ENCODE assay signal across 8 cellular contexts in genomic region chr10:15427836-15428414, GRCh38. TPM values are rescaled to one million over a fixed set of nuclear protein-coding genes. Genes with fewer than 3 reads are reported as not detected.
DNase-seq lines count a peak whose midpoint lies in the region; ATAC-seq and TF ChIP-seq lines count a peak whose summit lies in the region.

No MANE protein-coding gene starts in this region.

- H3K27me3 ChIP-seq in kidney epithelial cell (ENCODE audit: control insufficient read depth, insufficient read depth, low read length), result no peaks in the 10 kb centered on the region

- no peaks in the 10 kb centered on the region for H3K36me3 Mint-ChIP-seq in Calu3 (ENCODE audit: insufficient read depth, unreplicated experiment)
- H3K36me3 Mint-ChIP-seq in WTC11, result no peaks in the 10 kb centered on the region

- no peak for DNase-seq in Calu3
- DNase-seq in KBM-7, result peak; percentile 52
- DNase-seq in WTC11 (ENCODE audit: low spot score), result no peak
- no peak for DNase-seq in kidney epithelial cell (ENCODE audit: low read depth)
- DNase-seq in stimulated activated CD4-positive, alpha-beta T cell treated with anti-CD3 and anti-CD28 coated beads, Interleukin-4, amount 100 ng/mL, for 1 hour, result no peak

- in situ Hi-C loops in KBM-7 (cut with MboI; ENCODE audit: low pct_unique_long_range_greater_than_20kb, low sequenced_read_pairs), result no loop called here

- POLR2A ChIA-PET in WTC11 (lab: Charles Lee), result no interaction called here

- TF ChIP-seq CTCF in Calu3 (IDR thresholded peaks at IDR 0.05; ENCODE audit: unreplicated experiment) (peak; percentile 19), WTC11 (IDR thresholded peaks at IDR 0.05) (peak; percentile 20; the same call in 1 of the 2 replicates), kidney epithelial cell (IDR thresholded peaks at IDR 0.05; ENCODE audit: insufficient read depth, low read length, poor library complexity, severe bottlenecking) (peak; percentile 52)

- ATAC-seq in WTC11 (peak; percentile 64), GM19452 (IDR thresholded peaks at IDR 0.05; ENCODE audit: unreplicated experiment) (no peak), GM21825 (IDR thresholded peaks at IDR 0.05; ENCODE audit: unreplicated experiment) (no peak), GM19328 (IDR thresholded peaks at IDR 0.05; ENCODE audit: unreplicated experiment) (no peak)

- H3K27ac Mint-ChIP-seq in Calu3 (ENCODE audit: unreplicated experiment) (no peak overlapping the region), WTC11 (no peak overlapping the region)

- H3K4me3 ChIP-seq in kidney epithelial cell (ENCODE audit: low read depth, low read length), result no peak overlapping the region

- peaks cover 19% of the 10 kb centered on the region for H3K27me3 Mint-ChIP-seq in Calu3 (ENCODE audit: unreplicated experiment)
- H3K27me3 Mint-ChIP-seq in WTC11 (ENCODE audit: low read depth), result no peaks in the 10 kb centered on the region

- H3K4me1 Mint-ChIP-seq in Calu3 (ENCODE audit: low read depth, unreplicated experiment), result no peaks in the 10 kb centered on the region
- H3K4me1 Mint-ChIP-seq in WTC11, result no peaks in the 10 kb centered on the region

- H3K36me3 ChIP-seq in kidney epithelial cell (ENCODE audit: control insufficient read depth, insufficient read depth, low read length), result no peaks in the 10 kb centered on the region

- intact Hi-C loops in Calu3 (cut with micrococcal nuclease; ENCODE audit: unreplicated experiment), result no loop called here

- CTCF ChIA-PET in Calu3 (lab: Charles Lee), result no interaction called here
- CTCF ChIA-PET in WTC11 (lab: Charles Lee), result interaction anchor here (1.2 to 2.4 kb wide), 3 partner anchors 11 to 292 kb away, joined by 3 to 10 read pairs (median 8); partner anchors contain the start of gene ITGA8

- no peak overlapping the region for H3K4me3 Mint-ChIP-seq in Calu3 (ENCODE audit: low read depth, unreplicated experiment)
- no peak overlapping the region for H3K4me3 Mint-ChIP-seq in WTC11

- H3K9me3 Mint-ChIP-seq in Calu3 (ENCODE audit: low read depth, unreplicated experiment), result no peaks in the 10 kb centered on the region
- H3K9me3 Mint-ChIP-seq in WTC11, result no peaks in the 10 kb centered on the region

- no TSS peak for BruUV-seq in Calu3 (replicated peaks; lab: Mats Ljungman, UMichigan)

TF ChIP-seq in WTC11, 78 proteins besides CTCF, POLR2A, EP300 and RAD21:
- TF ChIP-seq GRHL2 (CRISPR knock-in tag; IDR thresholded peaks at IDR 0.05; ENCODE audit: insufficient replicate concordance, severe bottlenecking), result no peak
- TF ChIP-seq, protein P1, sequence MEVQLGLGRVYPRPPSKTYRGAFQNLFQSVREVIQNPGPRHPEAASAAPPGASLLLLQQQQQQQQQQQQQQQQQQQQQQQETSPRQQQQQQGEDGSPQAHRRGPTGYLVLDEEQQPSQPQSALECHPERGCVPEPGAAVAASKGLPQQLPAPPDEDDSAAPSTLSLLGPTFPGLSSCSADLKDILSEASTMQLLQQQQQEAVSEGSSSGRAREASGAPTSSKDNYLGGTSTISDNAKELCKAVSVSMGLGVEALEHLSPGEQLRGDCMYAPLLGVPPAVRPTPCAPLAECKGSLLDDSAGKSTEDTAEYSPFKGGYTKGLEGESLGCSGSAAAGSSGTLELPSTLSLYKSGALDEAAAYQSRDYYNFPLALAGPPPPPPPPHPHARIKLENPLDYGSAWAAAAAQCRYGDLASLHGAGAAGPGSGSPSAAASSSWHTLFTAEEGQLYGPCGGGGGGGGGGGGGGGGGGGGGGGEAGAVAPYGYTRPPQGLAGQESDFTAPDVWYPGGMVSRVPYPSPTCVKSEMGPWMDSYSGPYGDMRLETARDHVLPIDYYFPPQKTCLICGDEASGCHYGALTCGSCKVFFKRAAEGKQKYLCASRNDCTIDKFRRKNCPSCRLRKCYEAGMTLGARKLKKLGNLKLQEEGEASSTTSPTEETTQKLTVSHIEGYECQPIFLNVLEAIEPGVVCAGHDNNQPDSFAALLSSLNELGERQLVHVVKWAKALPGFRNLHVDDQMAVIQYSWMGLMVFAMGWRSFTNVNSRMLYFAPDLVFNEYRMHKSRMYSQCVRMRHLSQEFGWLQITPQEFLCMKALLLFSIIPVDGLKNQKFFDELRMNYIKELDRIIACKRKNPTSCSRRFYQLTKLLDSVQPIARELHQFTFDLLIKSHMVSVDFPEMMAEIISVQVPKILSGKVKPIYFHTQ (CRISPR knock-in tag; IDR thresholded peaks at IDR 0.05), result no peak

RNA-seq across cellular contexts. Expression of gene FAM171A1, which starts 56.8 kb away (rescaled TPM):
- total RNA-seq in Calu3 (2022), result 1.0 and 2.6 TPM in 2 replicates
- total RNA-seq in WTC11 (2021), result 29.2 to 33.9 TPM (median 30.1 TPM) in 3 replicates
- 32.0 and 34.0 TPM in 2 replicates for total RNA-seq in kidney epithelial cell
